ENCODE assay signal across 8 cellular contexts in genomic region chr1:200669314-200670214, GRCh38. TPM values are rescaled to one million over a fixed set of nuclear protein-coding genes. Genes with fewer than 3 reads are reported as not detected.
DNase-seq lines count a peak whose midpoint lies in the region; ATAC-seq and TF ChIP-seq lines count a peak whose summit lies in the region.

Gene DDX59, minus strand, starts transcription at chr1:200669907. Its CDS starts 3,167 bp downstream, at chr1:200666740.

- peak; percentile 22 to 36; a peak in 2 of 4 replicates for TF ChIP-seq EP300 in SK-N-SH (IDR thresholded peaks at IDR 0.05; ENCODE audit: borderline replicate concordance in 1 of 2, low read depth in 1 of 2, low read length in 1 of 2)

- H4K20me1 ChIP-seq in SK-N-SH (ENCODE audit: insufficient read depth): no peaks in the 10 kb centered on the region

- H3K36me3 ChIP-seq in SK-N-SH (replicated peaks in 1 of 2; ENCODE audit: control insufficient read depth in 1 of 2, insufficient read depth in 2 of 2, low read length in 1 of 2): peaks cover 10 to 12% of the 10 kb centered on the region in 2 experiments

- 0% methylated on average over 22 of the region's 89 CpGs for WGBS in SK-N-SH (ENCODE audit: low lambda C conversion rate)

- H3K9me2 ChIP-seq in SK-N-SH: no peaks in the 10 kb centered on the region

- H3K4me3 ChIP-seq in SK-N-SH (ENCODE audit: low read depth in 2 of 2, low read length in 1 of 2): peak within 1 kb of the TSS; percentile 84 to 95

- peak within 1 kb of the TSS; percentile 99 for H3K27ac ChIP-seq in SK-N-SH (ENCODE audit: low read depth in 2 of 2, low read length in 1 of 2)
- H3K27ac ChIP-seq in temporal lobe (ENCODE audit: low read depth, low read length): peak within 1 kb of the TSS; percentile 95

- H3K9me3 ChIP-seq in SK-N-SH: no peaks in the 10 kb centered on the region

- no peak for TF ChIP-seq CTCF in SK-N-SH (IDR thresholded peaks at IDR 0.05)

- H2AFZ ChIP-seq in SK-N-SH (ENCODE audit: low read depth): peak within 1 kb of the TSS; percentile 79

- H3K79me2 ChIP-seq in SK-N-SH (ENCODE audit: insufficient read depth): peaks cover 31% of the 10 kb centered on the region

- peak within 1 kb of the TSS; percentile 100 for H3K9ac ChIP-seq in SK-N-SH

- POLR2A ChIA-PET in SK-N-SH (lab: Yijun Ruan, JAX): interaction anchor here (0.6 to 2.1 kb wide), 8 partner anchors 9 to 69 kb away, joined by 3 to 20 read pairs (median 3); partner anchors contain the start of genes CAMSAP2 and KIF14

- peak; percentile 87 for ATAC-seq in HG02571 (IDR thresholded peaks at IDR 0.05; ENCODE audit: unreplicated experiment)

- H3K27me3 ChIP-seq in SK-N-SH (ENCODE audit: insufficient read depth): no peaks in the 10 kb centered on the region

- H3K4me2 ChIP-seq in SK-N-SH: peak within 1 kb of the TSS; percentile 71

- H3K4me1 ChIP-seq in SK-N-SH (ENCODE audit: control insufficient read depth in 1 of 2, insufficient read depth in 2 of 2, low read depth in 1 of 2, low read length in 1 of 2): peaks cover 7 to 18% of the 10 kb centered on the region in 2 experiments; a peak in 3 of 4 replicates

- peaks cover 15% of the 10 kb centered on the region for H3F3A ChIP-seq in SK-N-SH (replicated peaks; ENCODE audit: insufficient read depth)

- CTCF ChIA-PET in SK-N-SH (lab: Yijun Ruan, JAX): interaction anchor here (0.8 to 2.4 kb wide), 10 partner anchors 13 to 169 kb away, joined by 3 to 18 read pairs (median 3); partner anchors contain the start of gene KIF14

- DNase-seq in GM04504 (ENCODE audit: low read depth): peak; percentile 95
- peak; percentile 98 for DNase-seq in NCI-H1048 (lab: John Stamatoyannopoulos, UW)
- DNase-seq in SK-N-SH: peak; percentile 98
- peak; percentile 93 for DNase-seq in activated naive CD4-positive, alpha-beta T cell treated with anti-CD3 and anti-CD28 coated beads, Interleukin-2, amount 50 U/mL, for 16 hours
- DNase-seq in globus pallidus (ENCODE audit: low spot score): peak; percentile 94
- peak; percentile 94 for DNase-seq in occipital lobe (lab: John Stamatoyannopoulos, UW)

- TF ChIP-seq RAD21 in SK-N-SH (IDR thresholded peaks at IDR 0.05; ENCODE audit: low read length): no peak

TF ChIP-seq in SK-N-SH, 30 proteins besides CTCF, POLR2A, EP300 and RAD21:
- TF ChIP-seq YY1 (IDR thresholded peaks at IDR 0.05; ENCODE audit: low read depth) (peak; percentile 44; the same call in 1 of the 2 replicates), RFX5 (IDR thresholded peaks at IDR 0.05; ENCODE audit: low read length) (peak; percentile 60; the same call in 1 of the 2 replicates), USF2 (IDR thresholded peaks at IDR 0.05; ENCODE audit: borderline replicate concordance, low read depth, low read length) (no peak), CHD2 (IDR thresholded peaks at IDR 0.05; ENCODE audit: low read length, partially characterized antibody) (peak; percentile 71), MAX (IDR thresholded peaks at IDR 0.05; ENCODE audit: low read depth) (peak; percentile 81), GABPA (IDR thresholded peaks at IDR 0.05; ENCODE audit: low read depth) (peak; percentile 43; the same call in 1 of the 2 replicates), TCF12 (IDR thresholded peaks at IDR 0.05) (peak; percentile 8; the same call in 1 of the 2 replicates), MXI1 (IDR thresholded peaks at IDR 0.05; ENCODE audit: low read depth, low read length) (peak; percentile 65; the same call in 1 of the 2 replicates), TAF1 (IDR thresholded peaks at IDR 0.05; ENCODE audit: borderline replicate concordance, low read depth, low read length) (peak; percentile 24), JUND (IDR thresholded peaks at IDR 0.05) (peak; percentile 25; the same call in 1 of the 2 replicates), PBX3 (IDR thresholded peaks at IDR 0.05) (peak; percentile 5; the same call in 1 of the 2 replicates), NRF1 (IDR thresholded peaks at IDR 0.05; ENCODE audit: low read depth, low read length) (no peak), ELF1 (IDR thresholded peaks at IDR 0.05) (peak; percentile 65), POLR2AphosphoS5 (IDR thresholded peaks at IDR 0.05; ENCODE audit: low read depth, low read length) (peak; percentile 78), IRF3 (IDR thresholded peaks at IDR 0.05; ENCODE audit: low read depth, low read length) (no peak), SIN3A (IDR thresholded peaks at IDR 0.05; ENCODE audit: borderline replicate concordance, low read depth, low read length) (peak; percentile 60; the same call in 1 of the 2 replicates), FOXM1 (IDR thresholded peaks at IDR 0.05; ENCODE audit: low read depth) (peak; percentile 31; the same call in 1 of the 2 replicates), NFIC (IDR thresholded peaks at IDR 0.05; ENCODE audit: borderline replicate concordance) (no peak; the same call in 1 of the 2 replicates), SMC3 (IDR thresholded peaks at IDR 0.05; ENCODE audit: low read depth, low read length) (no peak), USF1 (IDR thresholded peaks at IDR 0.05; ENCODE audit: borderline replicate concordance, low read depth) (peak; percentile 13; the same call in 1 of the 2 replicates)

RNA-seq across cellular contexts. Expression of gene DDX59, which starts in this region (rescaled TPM):
- polyA plus RNA-seq in SK-N-SH (2012; rRNA removed): 8.9 and 13.5 TPM in 2 replicates
- 15.0 and 16.1 TPM in 2 replicates for polyA plus RNA-seq in SK-N-SH (2012; cell fraction: cytosol; rRNA removed)
- 6.3 and 15.9 TPM in 2 replicates for polyA plus RNA-seq in SK-N-SH (2012; cell fraction: nucleus; rRNA removed)
- 20.0 TPM for total RNA-seq in occipital lobe
- 14.3 TPM for total RNA-seq in temporal lobe

Comparison
In these comparisons a context has a peak if more than half of its experiments do, and no peak if none do; other contexts are left out.
1. Peak in every context shown above with its lines: DNase-seq, ATAC-seq, H3K4me3 ChIP-seq and H3K27ac ChIP-seq.